In the genomic region with DNA sequence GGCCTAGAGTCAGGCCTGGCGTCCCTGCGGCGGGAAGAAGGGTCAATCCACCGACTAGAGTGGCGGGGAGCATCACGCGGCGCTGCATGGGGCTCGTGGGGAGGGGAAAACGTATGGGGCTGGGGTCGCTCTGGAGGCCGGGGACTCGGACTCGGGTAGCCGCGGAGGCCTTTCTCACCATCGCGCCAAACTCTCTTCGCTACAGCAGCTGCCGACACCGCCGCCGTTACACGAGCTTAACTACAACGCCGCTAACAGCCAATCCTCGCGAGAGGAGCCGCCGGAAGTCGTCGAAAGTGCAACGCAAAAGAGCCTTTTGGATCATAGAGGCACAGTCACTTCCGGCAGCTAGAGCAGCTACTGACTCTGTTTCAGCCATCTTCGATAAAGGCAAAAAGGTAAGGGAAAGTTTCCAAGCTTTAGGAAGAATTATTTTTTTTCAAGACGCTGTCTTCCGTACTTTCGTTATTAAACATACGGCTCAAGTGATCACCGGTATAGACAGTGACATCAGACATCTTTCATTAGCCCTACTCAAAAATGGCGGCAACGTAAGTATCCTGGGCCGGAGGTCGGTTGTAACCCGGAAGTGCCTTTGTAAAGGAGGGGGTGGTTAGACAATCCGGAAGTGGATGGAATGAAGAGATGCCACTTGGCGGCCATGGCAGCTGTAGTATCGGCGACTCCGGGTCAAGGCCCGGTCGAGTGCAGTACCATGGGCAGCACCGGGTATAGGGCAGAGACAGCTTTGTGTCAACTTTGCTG, we compare ENCODE assay signal across 8 cellular contexts. TPM values are rescaled to one million over a fixed set of nuclear protein-coding genes. Genes with fewer than 3 reads are reported as not detected.
DNase-seq lines count a peak whose midpoint lies in the region; ATAC-seq and TF ChIP-seq lines count a peak whose summit lies in the region.

A gene (minus strand): TSS at position 247 of the 765 bp plus-strand sequence. CDS start 66 bp downstream, at position 181.
A gene with protein sequence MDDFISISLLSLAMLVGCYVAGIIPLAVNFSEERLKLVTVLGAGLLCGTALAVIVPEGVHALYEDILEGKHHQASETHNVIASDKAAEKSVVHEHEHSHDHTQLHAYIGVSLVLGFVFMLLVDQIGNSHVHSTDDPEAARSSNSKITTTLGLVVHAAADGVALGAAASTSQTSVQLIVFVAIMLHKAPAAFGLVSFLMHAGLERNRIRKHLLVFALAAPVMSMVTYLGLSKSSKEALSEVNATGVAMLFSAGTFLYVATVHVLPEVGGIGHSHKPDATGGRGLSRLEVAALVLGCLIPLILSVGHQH (plus strand): TSS at position 640 of the 765 bp plus-strand sequence. CDS start 678 bp downstream, outside the sequence.

- no peaks in the 10 kb centered on the region for H3K27me3 Mint-ChIP-seq in T-helper 2 cell treated with Interferon-gamma antibody and Interleukin-4, amounts not matched to agents 5 μg/mL and 100 μg/mL, for 36 hours (ENCODE audit: low read depth)

- WGBS in right cardiac atrium = under 1% methylated on average over 53 of the region's 53 CpGs

- no peaks in the 10 kb centered on the region for H3K9me3 Mint-ChIP-seq in T-helper 2 cell treated with Interferon-gamma antibody and Interleukin-4, amounts not matched to agents 5 μg/mL and 100 μg/mL, for 36 hours

- peak within 1 kb of the TSS; percentile 99 for H3K27ac Mint-ChIP-seq in T-helper 2 cell treated with Interferon-gamma antibody and Interleukin-4, amounts not matched to agents 5 μg/mL and 100 μg/mL, for 36 hours

- TF ChIP-seq CTCF in ascending aorta (IDR thresholded peaks at IDR 0.05) (no peak), uterus (IDR thresholded peaks at IDR 0.05) (peak in 1 of 4 experiments; percentile 12)

- H3K4me1 ChIP-seq in ascending aorta (peaks cover 8 to 34% of the 10 kb centered on the region in 2 donors), right cardiac atrium (ENCODE audit: control insufficient read depth, insufficient read depth, low read length) (peaks cover 10% of the 10 kb centered on the region), uterus (peaks cover 14 to 17% of the 10 kb centered on the region in 2 donors)

- no peaks in the 10 kb centered on the region for H3K9me3 ChIP-seq in ascending aorta
- H3K9me3 ChIP-seq in right cardiac atrium (ENCODE audit: control insufficient read depth, low read length) = no peaks in the 10 kb centered on the region
- H3K9me3 ChIP-seq in uterus = no peaks in the 10 kb centered on the region

- intact Hi-C loops in ascending aorta (cut with DNase I) (loop anchor here (2.0 to 10.0 kb wide), 5 partner anchors 64 to 1579 kb away; a partner anchor contains a TSS), right cardiac atrium (cut with DNase I) (no loop called here), uterus (cut with DNase I; ENCODE audit: low total_unique reads) (no loop called here)

- TF ChIP-seq POLR2A in uterus (IDR thresholded peaks at IDR 0.05) = peak; percentile 23 to 54

- peak within 1 kb of the TSS; percentile 94 for H3K4me3 Mint-ChIP-seq in T-helper 2 cell treated with Interferon-gamma antibody and Interleukin-4, amounts not matched to agents 5 μg/mL and 100 μg/mL, for 36 hours

- H3K27me3 ChIP-seq in ascending aorta = no peaks in the 10 kb centered on the region
- H3K27me3 ChIP-seq in right cardiac atrium (ENCODE audit: control insufficient read depth, insufficient read depth) = no peaks in the 10 kb centered on the region
- H3K27me3 ChIP-seq in uterus = no peaks in the 10 kb centered on the region

- H3K4me3 ChIP-seq in ascending aorta (peak within 1 kb of the TSS; percentile 82 to 95), right cardiac atrium (ENCODE audit: low read length) (peak within 1 kb of the TSS; percentile 72), uterus (peak within 1 kb of the TSS; percentile 92 to 95)

- ATAC-seq in GM18502 (IDR thresholded peaks at IDR 0.05; ENCODE audit: poor library complexity, unreplicated experiment) = peak; percentile 87
- ATAC-seq in HG02970 (IDR thresholded peaks at IDR 0.05; ENCODE audit: low FRiP score, unreplicated experiment) = peak; percentile 77
- ATAC-seq in right cardiac atrium = peak; percentile 98

- peak within 1 kb of the TSS; percentile 87 to 92 for H3K27ac ChIP-seq in ascending aorta
- peak within 1 kb of the TSS; percentile 71 for H3K27ac ChIP-seq in right cardiac atrium (ENCODE audit: low read length)
- peak within 1 kb of the TSS; percentile 87 to 88 for H3K27ac ChIP-seq in uterus

- peaks cover 22 to 26% of the 10 kb centered on the region in 2 donors for H3K36me3 ChIP-seq in ascending aorta
- no peaks in the 10 kb centered on the region for H3K36me3 ChIP-seq in uterus

- DNase-seq in NCI-H1930 (lab: John Stamatoyannopoulos, UW) (peak; percentile 93 to 94), ascending aorta (ENCODE audit: low spot score in 2 of 2) (peak; percentile 85 to 98), right cardiac atrium (peak; percentile 96 to 98 (median 98)), pulmonary artery endothelial cell (ENCODE audit: low read depth, low spot score) (peak; percentile 90), uterus (peak; percentile 94 to 97)
- DNase-seq in T-helper 2 cell treated with Interferon-gamma antibody and Interleukin-4, amounts not matched to agents 5 μg/mL and 100 μg/mL, for 36 hours (ENCODE audit: low spot score) = peak; percentile 93

- peaks cover 46% of the 10 kb centered on the region for H3K36me3 Mint-ChIP-seq in T-helper 2 cell treated with Interferon-gamma antibody and Interleukin-4, amounts not matched to agents 5 μg/mL and 100 μg/mL, for 36 hours (ENCODE audit: low read depth)

- peaks cover 51% of the 10 kb centered on the region for H3K4me1 Mint-ChIP-seq in T-helper 2 cell treated with Interferon-gamma antibody and Interleukin-4, amounts not matched to agents 5 μg/mL and 100 μg/mL, for 36 hours (ENCODE audit: low read depth)

RNA-seq across cellular contexts. Expression of the first gene that starts in this region (rescaled TPM):
- 31.1 TPM for total RNA-seq in ascending aorta
- 100 to 1,000 TPM; 112 to 141 (median 127) TPM for total RNA-seq in right cardiac atrium
- polyA plus RNA-seq in right cardiac atrium = 123 TPM
- 183 and 199 TPM in 2 replicates for total RNA-seq in pulmonary artery endothelial cell
- 100 to 1,000 TPM in 3 of 4 donors, 1 to 10 TPM in 1; 8.7 to 226 (median 149) TPM for total RNA-seq in uterus

RNA-seq across cellular contexts. Expression of the second gene that starts in this region (rescaled TPM):
- total RNA-seq in ascending aorta (26.2 TPM), right cardiac atrium (10 to 100 TPM; 23.7 to 34.5 (median 25.2) TPM), pulmonary artery endothelial cell (120 and 129 TPM in 2 replicates), uterus (100 to 1,000 TPM in 1 of 4 donors, 10 to 100 TPM in 3; 26.8 to 131 (median 38.7) TPM)
- polyA plus RNA-seq in right cardiac atrium = 10.3 TPM

Comparison
In these comparisons a context has a peak if more than half of its experiments do, and no peak if none do; other contexts are left out.
1. Peak in every context shown above with its lines: DNase-seq, ATAC-seq, H3K4me3 ChIP-seq and H3K27ac ChIP-seq.